In genomic region chr3:52487788-52488691, GRCh38 we compare ENCODE assay signal across 15 cellular contexts. TPM values are rescaled to one million over a fixed set of nuclear protein-coding genes. Genes with fewer than 3 reads are reported as not detected.
DNase-seq lines count a peak whose midpoint lies in the region; ATAC-seq, FAIRE-seq and TF ChIP-seq lines count a peak whose summit lies in the region.
"Had no signal": no experiment of that assay in that cellular context is flagged by ENCODE, and none has a peak within 500 bp of the region (broad histone marks: within the 10 kb centered on the region; RNA-seq: fewer than 3 reads in every experiment).

No MANE protein-coding gene starts in this region.

- H3K9me2 ChIP-seq in PC-9 (ENCODE audit: insufficient read depth) = no peaks in the 10 kb centered on the region

- peaks cover 11% of the 10 kb centered on the region; the same call in 1 of the 2 replicates for H3K4me1 ChIP-seq in IMR-90 (ENCODE audit: control insufficient read depth, insufficient read depth, low read length)
- peaks cover 39% of the 10 kb centered on the region for H3K4me1 ChIP-seq in endothelial cell of umbilical vein (ENCODE audit: control insufficient read depth, extremely low read depth, insufficient read depth, low read length)
- H3K4me1 ChIP-seq in naive thymus-derived CD4-positive, alpha-beta T cell (ENCODE audit: control insufficient read depth in 2 of 2, insufficient read depth in 2 of 2, low read length in 2 of 2) = no peaks in the 10 kb centered on the region
- H3K4me1 ChIP-seq in PC-9 (replicated peaks; ENCODE audit: insufficient read depth) = no peaks in the 10 kb centered on the region
- H3K4me1 ChIP-seq: A549 had no signal

- no peaks in the 10 kb centered on the region for H3F3A ChIP-seq in PC-9 (ENCODE audit: insufficient read depth, low read depth)

- H3K18ac ChIP-seq in IMR-90 (ENCODE audit: low read depth, low read length) = no peak overlapping the region

- H3K4me1 Mint-ChIP-seq in naive thymus-derived CD4-positive, alpha-beta T cell = peaks cover 0 to 9% (median 0%) of the 10 kb centered on the region in 7 donors

- no peak overlapping the region for H3K4ac ChIP-seq in IMR-90 (ENCODE audit: low read depth, low read length)

- peaks cover 4 to 39% of the 10 kb centered on the region in 2 experiments; a peak in 3 of 4 replicates for H3K79me1 ChIP-seq in IMR-90 (ENCODE audit: low read depth in 1 of 2, low read length in 2 of 2)

- H3K9ac ChIP-seq in IMR-90 (ENCODE audit: low read depth, low read length) (no peak overlapping the region), endothelial cell of umbilical vein (replicated peaks; ENCODE audit: extremely low read depth, insufficient read depth, low read length) (no peak overlapping the region)

- DNase-seq in IMR-90 = no peak
- no peak for DNase-seq in endothelial cell of umbilical vein (ENCODE audit: low read depth, low spot score)
- DNase-seq in naive thymus-derived CD4-positive, alpha-beta T cell = no peak
- DNase-seq in PC-9 = no peak
- DNase-seq: DMS79 treated with DMSO at 0.1 percent for 48 hours, H9, Karpas-422, MM.1S, NCI-H1092 treated with DMSO at 0.1 percent for 48 hours, NCI-H1694, NCI-H510A treated with DMSO at 0.1 percent for 48 hours, NCI-H82 had no signal

- dilution Hi-C loops in IMR-90 (cut with HindIII; ENCODE audit: low sequenced_read_pairs, unreplicated experiment) (no loop called here), endothelial cell of umbilical vein (cut with MboI; ENCODE audit: extremely low pct_ligation_motif_present, low sequenced_read_pairs) (no loop called here)

- 96% methylated on average over 49 of the region's 59 CpGs; no CpG with 5 or more reads in 1 of the 2 experiments for WGBS in IMR-90 (ENCODE audit: extremely low coverage in 2 of 2, insufficient read length in 1 of 2), 2 experiments

- TF ChIP-seq CTCF in IMR-90 (conservative IDR thresholded peaks at IDR 0.05; ENCODE audit: low read depth, low read length) (no peak), endothelial cell of umbilical vein (IDR thresholded peaks at IDR 0.05; ENCODE audit: extremely low read depth in 1 of 2, insufficient read depth in 1 of 2, low read depth in 1 of 2, low read length in 2 of 2) (no peak), PC-9 (conservative IDR thresholded peaks at IDR 0.05) (no peak)

- no peaks in the 10 kb centered on the region for H3K79me2 ChIP-seq in endothelial cell of umbilical vein (ENCODE audit: control insufficient read depth, insufficient read depth, low read length)
- no peaks in the 10 kb centered on the region for H3K79me2 ChIP-seq in PC-9 (ENCODE audit: low read depth)

- H2BK15ac ChIP-seq in IMR-90 (ENCODE audit: low read depth, low read length) = no peak overlapping the region

- POLR2A ChIA-PET in IMR-90 (lab: Charles Lee; ENCODE audit: unreplicated experiment) (no interaction called here), endothelial cell of umbilical vein (lab: Charles Lee) (no interaction called here), PC-9 (lab: Charles Lee; ENCODE audit: unreplicated experiment) (no interaction called here)
- POLR2A ChIA-PET in naive thymus-derived CD4-positive, alpha-beta T cell (lab: Charles Lee) = no interaction called here

- peaks cover 0 to 29% (median 2%) of the 10 kb centered on the region in 5 donors for H3K36me3 Mint-ChIP-seq in naive thymus-derived CD4-positive, alpha-beta T cell

- H3K9me3 ChIP-seq in IMR-90 (ENCODE audit: control insufficient read depth, insufficient read depth, low read length) (no peaks in the 10 kb centered on the region), endothelial cell of umbilical vein (replicated peaks; ENCODE audit: control insufficient read depth, insufficient read depth, low read length) (no peaks in the 10 kb centered on the region), PC-9 (ENCODE audit: insufficient read depth, low read depth) (no peaks in the 10 kb centered on the region)
- H3K9me3 ChIP-seq in naive thymus-derived CD4-positive, alpha-beta T cell (ENCODE audit: control insufficient read depth in 2 of 3, low read length in 3 of 3) = no peaks in the 10 kb centered on the region
- H3K9me3 ChIP-seq: A549 had no signal

- no peak overlapping the region for H3K4me3 ChIP-seq in IMR-90 (ENCODE audit: insufficient read depth, low read depth, low read length)
- no peak overlapping the region for H3K4me3 ChIP-seq in endothelial cell of umbilical vein (replicated peaks in 1 of 3; ENCODE audit: insufficient read depth in 1 of 3, low read depth in 1 of 3, low read length in 3 of 3)
- no peak overlapping the region for H3K4me3 ChIP-seq in naive thymus-derived CD4-positive, alpha-beta T cell (ENCODE audit: low read length)
- no peak overlapping the region for H3K4me3 ChIP-seq in PC-9
- H3K4me3 ChIP-seq: A549 had no signal

- H4K5ac ChIP-seq in IMR-90 (ENCODE audit: low read depth, low read length) = no peak overlapping the region

- no peak overlapping the region for H2BK5ac ChIP-seq in IMR-90 (ENCODE audit: low read depth, low read length, poor library complexity, severe bottlenecking)

- CTCF ChIA-PET in IMR-90 (lab: Yijun Ruan, JAX) = no interaction called here
- CTCF ChIA-PET in endothelial cell of umbilical vein (lab: Charles Lee) = interaction anchor here (0.6 to 4.9 kb wide), 2 partner anchors 17 to 155 kb away, joined by 7 to 29 read pairs; no protein-coding TSS in a partner anchor
- CTCF ChIA-PET in naive thymus-derived CD4-positive, alpha-beta T cell (lab: Charles Lee) = no interaction called here
- CTCF ChIA-PET in PC-9 (lab: Charles Lee) = no interaction called here

- H3K14ac ChIP-seq in IMR-90 (replicated peaks; ENCODE audit: low read depth, low read length) = no peak overlapping the region

- TF ChIP-seq POLR2A in IMR-90 (IDR thresholded peaks at IDR 0.05; ENCODE audit: low read depth, low read length) (no peak), endothelial cell of umbilical vein (IDR thresholded peaks at IDR 0.05; ENCODE audit: low read depth, low read length) (no peak)

- TF ChIP-seq RAD21 in IMR-90 (IDR thresholded peaks at IDR 0.05; ENCODE audit: low read length) = no peak

- no peak overlapping the region for H3K4me3 Mint-ChIP-seq in naive thymus-derived CD4-positive, alpha-beta T cell

- H3K9me3 Mint-ChIP-seq in naive thymus-derived CD4-positive, alpha-beta T cell = no peaks in the 10 kb centered on the region
- H3K9me3 Mint-ChIP-seq: H9 had no signal

- H2BK120ac ChIP-seq in IMR-90 (ENCODE audit: low read depth, low read length) = no peak overlapping the region

- no peak overlapping the region for H3K27ac ChIP-seq in IMR-90 (ENCODE audit: insufficient read depth, low read length)
- H3K27ac ChIP-seq in endothelial cell of umbilical vein (ENCODE audit: insufficient read depth, low read depth, low read length) = no peak overlapping the region
- H3K27ac ChIP-seq in naive thymus-derived CD4-positive, alpha-beta T cell (ENCODE audit: low read depth, low read length) = no peak overlapping the region
- no peak overlapping the region for H3K27ac ChIP-seq in PC-9
- H3K27ac ChIP-seq: A549 had no signal

- H3K27ac Mint-ChIP-seq in naive thymus-derived CD4-positive, alpha-beta T cell = no peak overlapping the region

- no peak for ATAC-seq in IMR-90 (ENCODE audit: low read depth)
- ATAC-seq in naive thymus-derived CD4-positive, alpha-beta T cell = no peak
- ATAC-seq: A549 had no signal

- no peak overlapping the region for H3K56ac ChIP-seq in IMR-90 (ENCODE audit: extremely low read depth, insufficient read depth, low read length)

- intact Hi-C loops in IMR-90 (cut with micrococcal nuclease) = no loop called here
- intact Hi-C loops in endothelial cell of umbilical vein (cut with micrococcal nuclease) = no loop called here
- intact Hi-C loops in naive thymus-derived CD4-positive, alpha-beta T cell (cut with micrococcal nuclease) = no loop called here
- intact Hi-C loops in PC-9 (cut with micrococcal nuclease; ENCODE audit: unreplicated experiment) = no loop called here

- H2AFZ ChIP-seq in IMR-90 (replicated peaks; ENCODE audit: low read length, poor library complexity) = no peak overlapping the region
- H2AFZ ChIP-seq in endothelial cell of umbilical vein (ENCODE audit: low read depth, low read length) = no peak overlapping the region
- H2AFZ ChIP-seq in PC-9 = no peak overlapping the region

- H4K8ac ChIP-seq in IMR-90 (ENCODE audit: low read depth in 2 of 2, low read length in 2 of 2) = no peak overlapping the region

- peak overlapping the region; percentile 57 for H2AK9ac ChIP-seq in IMR-90 (replicated peaks; ENCODE audit: low read depth, low read length, poor library complexity)

- H3K4me2 ChIP-seq in IMR-90 (ENCODE audit: low read depth, low read length) (no peak overlapping the region), endothelial cell of umbilical vein (ENCODE audit: insufficient read depth, low read length) (no peak overlapping the region), PC-9 (no peak overlapping the region)
- H3K4me2 ChIP-seq: A549 had no signal

- peaks cover 82% of the 10 kb centered on the region for H3K36me3 ChIP-seq in IMR-90 (ENCODE audit: control insufficient read depth, insufficient read depth, low read length)
- H3K36me3 ChIP-seq in endothelial cell of umbilical vein (ENCODE audit: control insufficient read depth in 2 of 2, extremely low read depth in 1 of 2, insufficient read depth in 2 of 2, low read length in 2 of 2) = peaks cover 8 to 69% of the 10 kb centered on the region in 2 experiments
- H3K36me3 ChIP-seq in naive thymus-derived CD4-positive, alpha-beta T cell (ENCODE audit: control insufficient read depth in 2 of 3, insufficient read depth in 3 of 3, low read length in 3 of 3) = peaks cover 0 to 92% (median 0%) of the 10 kb centered on the region in 3 experiments
- no peaks in the 10 kb centered on the region for H3K36me3 ChIP-seq in PC-9 (ENCODE audit: low read depth)

- BruUV-seq in IMR-90 (replicated peaks; lab: Mats Ljungman, UMichigan) (no TSS peak), endothelial cell of umbilical vein (replicated peaks; lab: Mats Ljungman, UMichigan) (TSS peak; percentile 4), PC-9 (replicated peaks; lab: Mats Ljungman, UMichigan) (no TSS peak)

- in situ Hi-C loops in IMR-90 (cut with MboI; ENCODE audit: low sequenced_read_pairs) = no loop called here

- H3K9me1 ChIP-seq in IMR-90 (ENCODE audit: insufficient read depth, low read length) = peaks cover 8% of the 10 kb centered on the region; the same call in 1 of the 2 replicates
- H3K9me1 ChIP-seq in endothelial cell of umbilical vein (replicated peaks; ENCODE audit: control insufficient read depth, extremely low read depth, insufficient read depth, low read length) = no peaks in the 10 kb centered on the region

- no peak overlapping the region for H2AK5ac ChIP-seq in IMR-90 (ENCODE audit: low read depth, low read length)

- no peaks in the 10 kb centered on the region for H3K27me3 Mint-ChIP-seq in naive thymus-derived CD4-positive, alpha-beta T cell

- H3K23ac ChIP-seq in IMR-90 (ENCODE audit: low read depth, low read length) = no peak overlapping the region

- H2BK20ac ChIP-seq in IMR-90 (ENCODE audit: low read depth, low read length) = no peak overlapping the region

- H3K27me3 ChIP-seq in IMR-90 (ENCODE audit: control insufficient read depth, insufficient read depth, low read length) = no peaks in the 10 kb centered on the region
- no peaks in the 10 kb centered on the region for H3K27me3 ChIP-seq in endothelial cell of umbilical vein (ENCODE audit: control insufficient read depth in 2 of 2, insufficient read depth in 2 of 2, low read length in 2 of 2)
- H3K27me3 ChIP-seq in naive thymus-derived CD4-positive, alpha-beta T cell (ENCODE audit: control insufficient read depth in 2 of 2, insufficient read depth in 2 of 2, low read length in 2 of 2) = no peaks in the 10 kb centered on the region
- no peaks in the 10 kb centered on the region for H3K27me3 ChIP-seq in PC-9 (ENCODE audit: insufficient read depth, low read depth)

- H4K20me1 ChIP-seq in IMR-90 (ENCODE audit: insufficient read depth, low read length) (peaks cover 24% of the 10 kb centered on the region), endothelial cell of umbilical vein (replicated peaks; ENCODE audit: control insufficient read depth, extremely low read depth, insufficient read depth, low read length) (no peaks in the 10 kb centered on the region), PC-9 (ENCODE audit: insufficient read depth) (no peaks in the 10 kb centered on the region)

- no peak overlapping the region for H4K91ac ChIP-seq in IMR-90 (ENCODE audit: insufficient read depth, low read depth, low read length)

- no peak for FAIRE-seq in endothelial cell of umbilical vein (lab: Jason Lieb, UNC)
- FAIRE-seq: A549, G401.6 had no signal

RNA-seq across cellular contexts. Expression of gene STAB1, which starts 7.1 kb away (rescaled TPM):
- total RNA-seq in IMR-90 (2012; rRNA removed) (not detected in 2 replicates), endothelial cell of umbilical vein (340 and 369 TPM in 2 replicates), PC-9 (2021) (0.04 TPM in 1 of 2 replicates, not detected in the other)
- polyA plus RNA-seq in IMR-90 (2012; rRNA removed) (0.04 TPM in 1 of 2 replicates, not detected in the other), endothelial cell of umbilical vein (369 and 413 TPM in 2 replicates)
- polyA plus RNA-seq in IMR-90 (2012; cell fraction: cytosol; rRNA removed) = 0.04 TPM in 1 of 2 replicates, not detected in the other
- 0.24 and 0.60 TPM in 2 replicates for polyA plus RNA-seq in IMR-90 (2012; cell fraction: nucleus; rRNA removed; ENCODE audit: low replicate concordance)
- polyA plus RNA-seq in endothelial cell of umbilical vein (2011; cell fraction: cytosol; rRNA removed) = 195 and 214 TPM in 2 replicates
- 2,566 and 2,674 TPM in 2 replicates for polyA plus RNA-seq in endothelial cell of umbilical vein (2011; cell fraction: nucleus; rRNA removed)
- polyA plus RNA-seq in endothelial cell of umbilical vein (2012) = 262 and 312 TPM in 2 replicates
- 291 and 381 TPM in 2 replicates for polyA minus RNA-seq in endothelial cell of umbilical vein
- polyA minus RNA-seq in endothelial cell of umbilical vein (2011; cell fraction: cytosol; rRNA and poly(A)+ RNA removed) = not detected
- polyA minus RNA-seq in endothelial cell of umbilical vein (2011; cell fraction: nucleus; rRNA and poly(A)+ RNA removed) = 622 and 778 TPM in 2 replicates
- 100 to 1,000 TPM in 1 of 5 experiments, 10 to 100 TPM in 3, under 1 TPM in 1; 0.27 to 122 (median 26.1) TPM for total RNA-seq in naive thymus-derived CD4-positive, alpha-beta T cell
- not detected for polyA plus RNA-seq in naive thymus-derived CD4-positive, alpha-beta T cell
- total RNA-seq: SK-MEL-5 had no signal
- polyA plus RNA-seq: A549 had no signal

RNA-seq across cellular contexts. Expression of gene NISCH, which starts 32.6 kb away (rescaled TPM):
- total RNA-seq in IMR-90 (2012; rRNA removed) (34.2 and 36.9 TPM in 2 replicates), endothelial cell of umbilical vein (153 and 156 TPM in 2 replicates), PC-9 (2021) (66.1 and 68.0 TPM in 2 replicates)
- polyA plus RNA-seq in IMR-90 (2012; rRNA removed) (86.0 and 92.2 TPM in 2 replicates), endothelial cell of umbilical vein (178 and 196 TPM in 2 replicates)
- 37.7 and 53.7 TPM in 2 replicates for polyA plus RNA-seq in IMR-90 (2012; cell fraction: cytosol; rRNA removed)
- polyA plus RNA-seq in IMR-90 (2012; cell fraction: nucleus; rRNA removed; ENCODE audit: low replicate concordance) = 524 and 765 TPM in 2 replicates
- 62.7 and 82.4 TPM in 2 replicates for polyA plus RNA-seq in endothelial cell of umbilical vein (2011; cell fraction: cytosol; rRNA removed)
- 1,069 and 1,072 TPM in 2 replicates for polyA plus RNA-seq in endothelial cell of umbilical vein (2011; cell fraction: nucleus; rRNA removed)
- polyA plus RNA-seq in endothelial cell of umbilical vein (2012) = 71.1 and 91.6 TPM in 2 replicates
- polyA minus RNA-seq in endothelial cell of umbilical vein = 199 and 229 TPM in 2 replicates
- polyA minus RNA-seq in endothelial cell of umbilical vein (2011; cell fraction: cytosol; rRNA and poly(A)+ RNA removed) = 8.1 TPM
- 243 and 248 TPM in 2 replicates for polyA minus RNA-seq in endothelial cell of umbilical vein (2011; cell fraction: nucleus; rRNA and poly(A)+ RNA removed)
- total RNA-seq in naive thymus-derived CD4-positive, alpha-beta T cell = 100 to 1,000 TPM in 4 of 5 experiments, 10 to 100 TPM in 1; 86.8 to 210 (median 162) TPM
- 10 to 100 TPM; 21.4 to 35.0 TPM for polyA plus RNA-seq in naive thymus-derived CD4-positive, alpha-beta T cell

RNA-seq across cellular contexts. Expression of gene TNNC1, which starts 34.2 kb away (rescaled TPM):
- total RNA-seq in IMR-90 (2012; rRNA removed) (1.1 and 1.3 TPM in 2 replicates), endothelial cell of umbilical vein (not detected in 2 replicates), PC-9 (2021) (8.3 and 8.4 TPM in 2 replicates)
- polyA plus RNA-seq in IMR-90 (2012; rRNA removed) (4.0 and 4.6 TPM in 2 replicates), endothelial cell of umbilical vein (0.12 TPM in 1 of 2 replicates, not detected in the other)
- polyA plus RNA-seq in IMR-90 (2012; cell fraction: cytosol; rRNA removed) = 1.8 and 2.3 TPM in 2 replicates
- polyA plus RNA-seq in IMR-90 (2012; cell fraction: nucleus; rRNA removed; ENCODE audit: low replicate concordance) = 3.4 and 6.2 TPM in 2 replicates
- polyA plus RNA-seq in endothelial cell of umbilical vein (2011; cell fraction: cytosol; rRNA removed) = 0.18 TPM in 2 replicates
- polyA plus RNA-seq in endothelial cell of umbilical vein (2011; cell fraction: nucleus; rRNA removed) = not detected in 2 replicates
- not detected in 2 replicates for polyA plus RNA-seq in endothelial cell of umbilical vein (2012)
- polyA minus RNA-seq in endothelial cell of umbilical vein = not detected in 2 replicates
- 3.5 TPM for polyA minus RNA-seq in endothelial cell of umbilical vein (2011; cell fraction: cytosol; rRNA and poly(A)+ RNA removed)
- not detected in 2 replicates for polyA minus RNA-seq in endothelial cell of umbilical vein (2011; cell fraction: nucleus; rRNA and poly(A)+ RNA removed)
- 1 to 10 TPM; 2.2 to 8.4 (median 6.5) TPM for total RNA-seq in naive thymus-derived CD4-positive, alpha-beta T cell
- polyA plus RNA-seq in naive thymus-derived CD4-positive, alpha-beta T cell = 1 to 10 TPM in 1 of 2 donors, under 1 TPM in 1; 0.73 to 1.5 TPM

RNA-seq across cellular contexts. Expression of gene SEMA3G, which starts 43.1 kb away (rescaled TPM):
- total RNA-seq in IMR-90 (2012; rRNA removed) = not detected in 2 replicates
- 0.04 and 0.07 TPM in 2 replicates for polyA plus RNA-seq in IMR-90 (2012; rRNA removed)
- polyA plus RNA-seq in IMR-90 (2012; cell fraction: cytosol; rRNA removed) = 0.01 and 0.07 TPM in 2 replicates
- 0.01 and 0.03 TPM in 2 replicates for polyA plus RNA-seq in IMR-90 (2012; cell fraction: nucleus; rRNA removed; ENCODE audit: low replicate concordance)
- 22.6 and 24.6 TPM in 2 replicates for total RNA-seq in endothelial cell of umbilical vein
- polyA plus RNA-seq in endothelial cell of umbilical vein = 27.9 and 34.0 TPM in 2 replicates
- 16.3 TPM in 2 replicates for polyA plus RNA-seq in endothelial cell of umbilical vein (2011; cell fraction: cytosol; rRNA removed)
- 21.3 and 22.0 TPM in 2 replicates for polyA plus RNA-seq in endothelial cell of umbilical vein (2011; cell fraction: nucleus; rRNA removed)
- 3.1 and 6.5 TPM in 2 replicates for polyA plus RNA-seq in endothelial cell of umbilical vein (2012)
- polyA minus RNA-seq in endothelial cell of umbilical vein = 16.8 and 22.5 TPM in 2 replicates
- 1.3 TPM for polyA minus RNA-seq in endothelial cell of umbilical vein (2011; cell fraction: cytosol; rRNA and poly(A)+ RNA removed)
- polyA minus RNA-seq in endothelial cell of umbilical vein (2011; cell fraction: nucleus; rRNA and poly(A)+ RNA removed) = 9.9 and 11.0 TPM in 2 replicates
- under 1 TPM in 2 of 5 experiments, not detected in 3; 0.10 to 0.24 TPM for total RNA-seq in naive thymus-derived CD4-positive, alpha-beta T cell
- polyA plus RNA-seq in naive thymus-derived CD4-positive, alpha-beta T cell = not detected
- 1.3 and 1.4 TPM in 2 replicates for total RNA-seq in PC-9 (2021)

RNA-seq across cellular contexts. Expression of gene NT5DC2, which starts 45.6 kb away (rescaled TPM):
- total RNA-seq in IMR-90 (2012; rRNA removed) (161 and 173 TPM in 2 replicates), endothelial cell of umbilical vein (298 and 327 TPM in 2 replicates), PC-9 (2021) (172 and 215 TPM in 2 replicates)
- polyA plus RNA-seq in IMR-90 (2012; rRNA removed) (200 and 228 TPM in 2 replicates), endothelial cell of umbilical vein (402 and 516 TPM in 2 replicates)
- polyA plus RNA-seq in IMR-90 (2012; cell fraction: cytosol; rRNA removed) = 168 and 316 TPM in 2 replicates
- polyA plus RNA-seq in IMR-90 (2012; cell fraction: nucleus; rRNA removed; ENCODE audit: low replicate concordance) = 247 and 500 TPM in 2 replicates
- polyA plus RNA-seq in endothelial cell of umbilical vein (2011; cell fraction: cytosol; rRNA removed) = 255 and 292 TPM in 2 replicates
- polyA plus RNA-seq in endothelial cell of umbilical vein (2011; cell fraction: nucleus; rRNA removed) = 357 and 428 TPM in 2 replicates
- 145 and 210 TPM in 2 replicates for polyA plus RNA-seq in endothelial cell of umbilical vein (2012)
- 347 and 373 TPM in 2 replicates for polyA minus RNA-seq in endothelial cell of umbilical vein
- polyA minus RNA-seq in endothelial cell of umbilical vein (2011; cell fraction: cytosol; rRNA and poly(A)+ RNA removed) = 52.0 TPM
- 114 and 115 TPM in 2 replicates for polyA minus RNA-seq in endothelial cell of umbilical vein (2011; cell fraction: nucleus; rRNA and poly(A)+ RNA removed)
- 10 to 100 TPM in 1 of 5 experiments, 1 to 10 TPM in 4; 2.1 to 23.0 (median 3.9) TPM for total RNA-seq in naive thymus-derived CD4-positive, alpha-beta T cell
- polyA plus RNA-seq in naive thymus-derived CD4-positive, alpha-beta T cell = 1 to 10 TPM in 1 of 2 donors, not detected in 1; 1.3 TPM
